ENCODE assay signal across 9 cellular contexts in genomic region chr18:36364911-36365624, GRCh38.
"Had no signal": no experiment of that assay in that cellular context is flagged by ENCODE, and none has a peak within 500 bp of the region (broad histone marks: within the 10 kb centered on the region; RNA-seq: fewer than 3 reads in every experiment).

No MANE protein-coding gene starts in this region.

- H3K4me1 ChIP-seq: HAP-1 had no signal

- H3K27ac Mint-ChIP-seq: IgD-negative memory B cell had no signal

- H3K4me3 ChIP-seq: GM23248, HAP-1 had no signal

- H3K9ac ChIP-seq: GM23248 had no signal

- H3K9me3 ChIP-seq: HAP-1 had no signal

- H3K9me3 Mint-ChIP-seq: HFFc6 had no signal

- H3K4me3 Mint-ChIP-seq: HFFc6 had no signal

- H3K27ac ChIP-seq: GM23248 had no signal

- ATAC-seq: HCT116, HepG2 had no signal

- FAIRE-seq: HepG2 had no signal

- DNase-seq: GM23248, GOT3, H7, HFFc6, KBM-7 had no signal

- H3K4me1 Mint-ChIP-seq: IgD-negative memory B cell had no signal

- H3K36me3 Mint-ChIP-seq: IgD-negative memory B cell had no signal

- H3K36me3 ChIP-seq: HAP-1 had no signal

- H2AFZ ChIP-seq: GM23248 had no signal
